In genomic region chr17:76732734-76733617, GRCh38 we compare ENCODE assay signal across 9 cellular contexts. TPM values are rescaled to one million over a fixed set of nuclear protein-coding genes. Genes with fewer than 3 reads are reported as not detected.
A peak's percentile ranks its signal among the peaks of the same experiment; 100 is the strongest.
DNase-seq lines count a peak whose midpoint lies in the region; ATAC-seq and TF ChIP-seq lines count a peak whose summit lies in the region.
"Had no signal": no experiment of that assay in that cellular context is flagged by ENCODE, and none has a peak within 500 bp of the region (broad histone marks: within the 10 kb centered on the region; RNA-seq: fewer than 3 reads in every experiment).

No MANE protein-coding gene starts in this region.

- H3K9me3 Mint-ChIP-seq in brain = peaks cover 0 to 2% (median 0%) of the 10 kb centered on the region in 5 experiments

- H3K4me3 Mint-ChIP-seq in brain = peak overlapping the region; percentile 96 to 100 (median 98)

- ATAC-seq in HG03521 (IDR thresholded peaks at IDR 0.05; ENCODE audit: unreplicated experiment) = no peak

- H3K36me3 ChIP-seq in GM06990 (ENCODE audit: control insufficient read depth, insufficient read depth, low read length) = peaks cover 15% of the 10 kb centered on the region
- peaks cover 52% of the 10 kb centered on the region for H3K36me3 ChIP-seq in Loucy (ENCODE audit: insufficient read depth, low read length)
- H3K36me3 ChIP-seq in neutrophil = peaks cover 44% of the 10 kb centered on the region

- H3K27ac Mint-ChIP-seq in brain = peak overlapping the region in 4 of 5 experiments; percentile 49 to 98 (median 82)

- peak overlapping the region; percentile 100 for H3K9ac ChIP-seq in Loucy (ENCODE audit: low read depth, low read length, poor library complexity, severe bottlenecking)

- H3K36me3 Mint-ChIP-seq in brain = peaks cover 52% of the 10 kb centered on the region

- H3F3A ChIP-seq in Loucy (ENCODE audit: low read depth) = peaks cover 11% of the 10 kb centered on the region

- no peak for DNase-seq in GM06990 (ENCODE audit: extremely low read depth, insufficient read length)
- no peak for DNase-seq in inferior parietal cortex (ENCODE audit: extremely low spot score)
- no peak for DNase-seq in HCEC 1CT
- DNase-seq: activated CD4-positive, alpha-beta T cell treated with anti-CD3 and anti-CD28 coated beads for 1 hour; NCI-H2171 had no signal

- no peak overlapping the region for H2AFZ ChIP-seq in Loucy (ENCODE audit: low read length)

- H3K9me3 ChIP-seq in Loucy (ENCODE audit: insufficient read depth, low read depth, low read length) = no peaks in the 10 kb centered on the region
- no peaks in the 10 kb centered on the region for H3K9me3 ChIP-seq in neutrophil

- H3K4me1 ChIP-seq in Loucy (ENCODE audit: insufficient read depth, low read length, poor library complexity, severe bottlenecking) (peaks cover 49% of the 10 kb centered on the region), neutrophil (ENCODE audit: control insufficient read depth in 1 of 2, insufficient read depth in 1 of 2, low read depth in 1 of 2, low read length in 1 of 2) (peaks cover 37 to 51% of the 10 kb centered on the region in 2 experiments)

- H3K27me3 ChIP-seq in GM06990 (replicated peaks; ENCODE audit: control insufficient read depth, insufficient read depth, low read length) = no peaks in the 10 kb centered on the region
- peaks cover 19% of the 10 kb centered on the region for H3K27me3 ChIP-seq in Loucy (ENCODE audit: insufficient read depth, low read length, poor library complexity, severe bottlenecking)
- no peaks in the 10 kb centered on the region for H3K27me3 ChIP-seq in neutrophil

- peaks cover 89% of the 10 kb centered on the region for H3K79me2 ChIP-seq in Loucy (ENCODE audit: insufficient read depth, low read length)

- no peaks in the 10 kb centered on the region for H3K9me2 ChIP-seq in Loucy (replicated peaks; ENCODE audit: low read depth, low read length)

- TF ChIP-seq CTCF in GM06990 (IDR thresholded peaks at IDR 0.05; ENCODE audit: insufficient read depth, low read length, poor library complexity, severe bottlenecking) (no peak), Loucy (conservative IDR thresholded peaks at IDR 0.05; ENCODE audit: low read length) (no peak), brain (conservative IDR thresholded peaks at IDR 0.05) (no peak), neutrophil (IDR thresholded peaks at IDR 0.05) (no peak)

- H3K27ac ChIP-seq in neutrophil = peak overlapping the region; percentile 96

- peak overlapping the region; percentile 93 for H3K4me2 ChIP-seq in Loucy (ENCODE audit: low read depth, low read length, poor library complexity, severe bottlenecking)

- peaks cover 10% of the 10 kb centered on the region for H3K27me3 Mint-ChIP-seq in brain

- H3K4me3 ChIP-seq in GM06990 (replicated peaks; ENCODE audit: low read depth, low read length) (peak overlapping the region; percentile 100; the same call in 1 of the 2 replicates), Loucy (ENCODE audit: low read length, poor library complexity, severe bottlenecking) (peak overlapping the region; percentile 99), neutrophil (ENCODE audit: low read depth in 1 of 2, low read length in 1 of 2) (no peak overlapping the region)

- peaks cover 57% of the 10 kb centered on the region for H3K4me1 Mint-ChIP-seq in brain

- H4K20me1 ChIP-seq in Loucy (ENCODE audit: insufficient read depth, low read length, poor library complexity, severe bottlenecking) = peaks cover 72% of the 10 kb centered on the region

RNA-seq across cellular contexts. Expression of gene SRSF2, which starts 4.2 kb away (rescaled TPM):
- 112 TPM for polyA plus RNA-seq in brain (ENCODE audit: insufficient read depth, low read depth, low replicate concordance)

RNA-seq across cellular contexts. Expression of gene MFSD11, which starts 4.9 kb away (rescaled TPM):
- polyA plus RNA-seq in brain (ENCODE audit: insufficient read depth, low read depth, low replicate concordance) = 13.7 TPM

RNA-seq across cellular contexts. Expression of gene METTL23, which starts 6.3 kb away (rescaled TPM):
- polyA plus RNA-seq in brain (ENCODE audit: insufficient read depth, low read depth, low replicate concordance) = 46.2 TPM

RNA-seq across cellular contexts. Expression of gene JMJD6, which starts 6.6 kb away (rescaled TPM):
- polyA plus RNA-seq in brain (ENCODE audit: insufficient read depth, low read depth, low replicate concordance) = 29.4 TPM

RNA-seq across cellular contexts. Expression of gene MXRA7, which starts 22.2 kb away (rescaled TPM):
- polyA plus RNA-seq in brain (ENCODE audit: insufficient read depth, low read depth, low replicate concordance) = 119 TPM

Comparison
In these comparisons a context has a peak if more than half of its experiments do, and no peak if none do; other contexts are left out.
1. H3K4me3 ChIP-seq: peak in GM06990 (single experiment) and Loucy (single experiment); none in neutrophil (0 of 2).